ENCODE assay signal across 24 cellular contexts in genomic region chr1:218943371-218943770, GRCh38.
"Had no signal": no experiment of that assay in that cellular context is flagged by ENCODE, and none has a peak within 500 bp of the region (broad histone marks: within the 10 kb centered on the region; RNA-seq: fewer than 3 reads in every experiment).

No MANE protein-coding gene starts in this region.

- DNase-seq: activated B cell treated with CpG ODN at 0.5 μM for 24 hours; activated CD4-positive, alpha-beta T cell treated with anti-CD3 and anti-CD28 coated beads for 48 hours; activated CD4-positive, alpha-beta T cell treated with anti-CD3 and anti-CD28 coated beads, Interleukin-2, amount 50 U/mL, for 1 hour; activated CD4-positive, alpha-beta T cell treated with anti-CD3 and anti-CD28 coated beads, Interleukin-2, amount 50 U/mL, for 48 hours; activated CD8-positive, alpha-beta memory T cell treated with anti-CD3 and anti-CD28 coated beads for 24 hours; activated CD8-positive, alpha-beta T cell treated with anti-CD3 and anti-CD28 coated beads for 36 hours; activated effector memory CD4-positive, alpha-beta T cell treated with Interleukin-2 at 50 U/mL for 16 hours; activated gamma-delta T cell treated with Interleukin-2 at 50 U/mL for 16 hours; activated naive CD4-positive, alpha-beta T cell treated with anti-CD3 and anti-CD28 coated beads, Interleukin-2, amount 50 U/mL, for 16 hours; activated naive CD4-positive, alpha-beta T cell treated with Interleukin-2 at 50 U/mL for 16 hours; activated T-cell treated with anti-CD3 and anti-CD28 coated beads, Interleukin-2, amount 50 U/mL, for 4 hours; amniotic stem cell; anterior cingulate cortex; brain microvascular endothelial cell; cerebellar nuclear complex; dorsolateral prefrontal cortex; effector memory CD4-positive, alpha-beta T cell; endodermal cell; foreskin fibroblast; T-helper 1 cell; T-helper 17 cell; T1000; WERI-Rb-1 had no signal

- H3K4me3 ChIP-seq: coronary artery, dorsolateral prefrontal cortex had no signal

- H3K27me3 ChIP-seq: brain microvascular endothelial cell, dorsolateral prefrontal cortex had no signal

- H3K27ac ChIP-seq: coronary artery, dorsolateral prefrontal cortex, WERI-Rb-1 had no signal

- H3K36me3 ChIP-seq: brain microvascular endothelial cell, WERI-Rb-1 had no signal
